In genomic region chrX:136865270-136866168, GRCh38 we compare ENCODE assay signal across 21 cellular contexts. TPM values are rescaled to one million over a fixed set of nuclear protein-coding genes. Genes with fewer than 3 reads are reported as not detected.
DNase-seq lines count a peak whose midpoint lies in the region; ATAC-seq lines count a peak whose summit lies in the region.
"Had no signal": no experiment of that assay in that cellular context is flagged by ENCODE, and none has a peak within 500 bp of the region (broad histone marks: within the 10 kb centered on the region; RNA-seq: fewer than 3 reads in every experiment).

No MANE protein-coding gene starts in this region.

- H3K27ac Mint-ChIP-seq in T-helper 17 cell = peak overlapping the region; percentile 75
- H3K27ac Mint-ChIP-seq in activated naive CD8-positive, alpha-beta T cell = peak overlapping the region; percentile 64
- peak overlapping the region; percentile 79 for H3K27ac Mint-ChIP-seq in stimulated activated effector memory CD8-positive, alpha-beta T cell treated with anti-CD3 and anti-CD28 coated beads, Interleukin-12 subunit alpha, Interleukin-12 subunit beta, amount 100 ng/mL, for 72 hours

- ATAC-seq in T-helper 17 cell (peak; percentile 12), HG02973 (IDR thresholded peaks at IDR 0.05; ENCODE audit: unreplicated experiment) (no peak)
- peak; percentile 75 for ATAC-seq in stimulated activated effector memory CD8-positive, alpha-beta T cell treated with anti-CD3 and anti-CD28 coated beads, Interleukin-12 subunit alpha, Interleukin-12 subunit beta, amount 100 ng/mL, for 72 hours
- ATAC-seq: esophagus mucosa, left colon had no signal

- H3K4me1 Mint-ChIP-seq in T-helper 17 cell = peaks cover 14% of the 10 kb centered on the region
- H3K4me1 Mint-ChIP-seq in activated naive CD8-positive, alpha-beta T cell (ENCODE audit: low read depth) = peaks cover 42% of the 10 kb centered on the region
- H3K4me1 Mint-ChIP-seq in stimulated activated effector memory CD8-positive, alpha-beta T cell treated with anti-CD3 and anti-CD28 coated beads, Interleukin-12 subunit alpha, Interleukin-12 subunit beta, amount 100 ng/mL, for 72 hours = peaks cover 35% of the 10 kb centered on the region

- H3K4me3 Mint-ChIP-seq in T-helper 17 cell = no peak overlapping the region
- no peak overlapping the region for H3K4me3 Mint-ChIP-seq in activated naive CD8-positive, alpha-beta T cell
- no peak overlapping the region for H3K4me3 Mint-ChIP-seq in stimulated activated effector memory CD8-positive, alpha-beta T cell treated with anti-CD3 and anti-CD28 coated beads, Interleukin-12 subunit alpha, Interleukin-12 subunit beta, amount 100 ng/mL, for 72 hours
- H3K4me3 Mint-ChIP-seq: T-helper 1 cell treated with Interleukin-12 subunit alpha and Interleukin-12 subunit beta and Interleukin-4 antibody, amounts not matched to agents 30 μg/mL and 1 μg/mL, for 36 hours had no signal

- H3K27me3 Mint-ChIP-seq in T-helper 17 cell = no peaks in the 10 kb centered on the region
- H3K27me3 Mint-ChIP-seq in activated naive CD8-positive, alpha-beta T cell = no peaks in the 10 kb centered on the region

- H3K9me3 ChIP-seq in T-helper 17 cell (ENCODE audit: control insufficient read depth, low read length, poor library complexity, severe bottlenecking) = no peaks in the 10 kb centered on the region
- H3K9me3 ChIP-seq: prostate gland, thoracic aorta, vagina had no signal

- DNase-seq in activated naive CD4-positive, alpha-beta T cell treated with Interleukin-2 at 50 U/mL for 16 hours = peak; percentile 31
- DNase-seq in activated naive CD4-positive, alpha-beta T cell treated with anti-CD3 and anti-CD28 coated beads, Interleukin-2, amount 50 U/mL, for 16 hours = no peak
- DNase-seq in T-helper 17 cell = no peak
- no peak for DNase-seq in stimulated activated effector memory CD8-positive, alpha-beta T cell treated with anti-CD3 and anti-CD28 coated beads, Interleukin-12 subunit alpha, Interleukin-12 subunit beta, amount 100 ng/mL, for 72 hours (ENCODE audit: low spot score in 2 of 2)
- no peak for DNase-seq in SIG-M5 (lab: John Stamatoyannopoulos, UW)
- DNase-seq: activated CD8-positive, alpha-beta memory T cell treated with anti-CD3 and anti-CD28 coated beads for 24 hours; anterior cingulate cortex; C1 segment of cervical spinal cord; foreskin melanocyte; left colon; NCI-H1105 treated with DMSO at 0.1 percent for 48 hours; NCI-H2029; NCI-H345; NCI-H748 treated with DMSO at 0.1 percent for 48 hours had no signal

- no peaks in the 10 kb centered on the region for H3K9me3 Mint-ChIP-seq in activated naive CD8-positive, alpha-beta T cell (ENCODE audit: low read depth)
- H3K9me3 Mint-ChIP-seq in stimulated activated effector memory CD8-positive, alpha-beta T cell treated with anti-CD3 and anti-CD28 coated beads, Interleukin-12 subunit alpha, Interleukin-12 subunit beta, amount 100 ng/mL, for 72 hours = no peaks in the 10 kb centered on the region
- H3K9me3 Mint-ChIP-seq: T-helper 1 cell treated with Interleukin-12 subunit alpha and Interleukin-12 subunit beta and Interleukin-4 antibody, amounts not matched to agents 30 μg/mL and 1 μg/mL, for 36 hours had no signal

- H3K36me3 Mint-ChIP-seq in T-helper 17 cell (ENCODE audit: low read depth) = peaks cover 4% of the 10 kb centered on the region
- H3K36me3 Mint-ChIP-seq in activated naive CD8-positive, alpha-beta T cell = peaks cover 8% of the 10 kb centered on the region
- H3K36me3 Mint-ChIP-seq in stimulated activated effector memory CD8-positive, alpha-beta T cell treated with anti-CD3 and anti-CD28 coated beads, Interleukin-12 subunit alpha, Interleukin-12 subunit beta, amount 100 ng/mL, for 72 hours = peaks cover 100% of the 10 kb centered on the region

RNA-seq across cellular contexts. Expression of gene RBMX, which starts 15.0 kb away (rescaled TPM):
- total RNA-seq in T-helper 17 cell = 100 to 1,000 TPM; 239 TPM
